ENCODE assay signal across 33 cellular contexts in the genomic region with DNA sequence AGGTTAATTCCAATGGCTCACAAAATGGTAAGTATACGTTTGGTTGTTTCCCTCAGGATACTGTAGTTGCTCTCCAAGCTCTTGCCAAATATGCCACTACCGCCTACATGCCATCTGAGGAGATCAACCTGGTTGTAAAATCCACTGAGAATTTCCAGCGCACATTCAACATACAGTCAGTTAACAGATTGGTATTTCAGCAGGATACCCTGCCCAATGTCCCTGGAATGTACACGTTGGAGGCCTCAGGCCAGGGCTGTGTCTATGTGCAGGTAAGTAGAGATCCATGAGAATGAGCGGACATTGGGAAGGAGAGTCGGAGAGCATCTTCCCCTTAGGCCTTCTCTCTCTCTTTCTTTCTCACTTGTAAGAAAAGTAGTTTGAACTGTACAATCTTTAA. TPM values are rescaled to one million over a fixed set of nuclear protein-coding genes. Genes with fewer than 3 reads are reported as not detected.
"Had no signal": no experiment of that assay in that cellular context is flagged by ENCODE, and none has a peak within 500 bp of the region (broad histone marks: within the 10 kb centered on the region; RNA-seq: fewer than 3 reads in every experiment).

No MANE protein-coding gene starts in this region.

- H3K27ac ChIP-seq: adrenal gland, body of pancreas, brain microvascular endothelial cell, breast epithelium had no signal

- H3K27me3 ChIP-seq: adrenal gland, body of pancreas, brain microvascular endothelial cell, breast epithelium had no signal

- DNase-seq: activated B cell treated with CpG ODN at 0.5 μM for 24 hours; activated CD4-positive, alpha-beta memory T cell treated with anti-CD3 and anti-CD28 coated beads for 36 hours; activated CD4-positive, alpha-beta T cell treated with anti-CD3 and anti-CD28 coated beads for 4 hours; activated CD4-positive, alpha-beta T cell treated with anti-CD3 and anti-CD28 coated beads, Interleukin-2, amount 10 ng/mL, durations not matched to agents 24 days and 14 days; activated CD4-positive, alpha-beta T cell treated with anti-CD3 and anti-CD28 coated beads, Interleukin-2, amount 50 U/mL, for 1 hour; activated CD4-positive, alpha-beta T cell treated with anti-CD3 and anti-CD28 coated beads, Interleukin-2, amount 50 U/mL, for 4 hours; activated CD4-positive, CD25-positive, alpha-beta regulatory T cell treated with anti-CD3 and anti-CD28 coated beads, Interleukin-2, amount 50 U/mL, for 72 hours; activated CD8-positive, alpha-beta memory T cell treated with anti-CD3 and anti-CD28 coated beads, Interleukin-2, amount 50 U/mL, for 4 hours; activated CD8-positive, alpha-beta T cell treated with anti-CD3 and anti-CD28 coated beads for 36 hours; activated effector memory CD4-positive, alpha-beta T cell treated with anti-CD3 and anti-CD28 coated beads, Interleukin-2, amount 50 U/mL, for 16 hours; activated gamma-delta T cell treated with Interleukin-2 at 50 U/mL for 16 hours; activated naive CD4-positive, alpha-beta T cell; activated naive CD4-positive, alpha-beta T cell treated with anti-CD3 and anti-CD28 coated beads for 36 hours; activated naive CD4-positive, alpha-beta T cell treated with anti-CD3 and anti-CD28 coated beads, Interleukin-2, amount 50 U/mL, for 16 hours; activated naive CD8-positive, alpha-beta T cell treated with anti-CD3 and anti-CD28 coated beads for 36 hours; activated T-cell treated with anti-CD3 and anti-CD28 coated beads for 4 hours; activated T-cell treated with anti-CD3 and anti-CD28 coated beads, Interleukin-2, amount 50 U/mL, for 1 hour; activated T-cell treated with anti-CD3 and anti-CD28 coated beads, Interleukin-2, amount 50 U/mL, for 4 hours; activated T-cell treated with anti-CD3 and anti-CD28 coated beads, Interleukin-2, amount 50 U/mL, for 72 hours; adrenal gland; amniotic stem cell; aorta; body of pancreas; brain microvascular endothelial cell; central memory CD4-positive, alpha-beta T cell; T-helper 9 cell had no signal

- H3K4me3 ChIP-seq: adrenal gland, body of pancreas, breast epithelium had no signal

- ATAC-seq: activated CD8-positive, alpha-beta T cell treated with anti-CD3 and anti-CD28 coated beads for 36 hours; activated T-cell treated with anti-CD3 and anti-CD28 coated beads, Interleukin-2, amount 50 U/mL, for 4 hours; activated T-cell treated with anti-CD3 and anti-CD28 coated beads, Interleukin-2, amount 50 U/mL, for 72 hours; activated T-helper 17 cell treated with anti-CD3 and anti-CD28 coated beads, Interleukin-2, amount 50 U/mL, for 72 hours; body of pancreas had no signal

RNA-seq across cellular contexts. Expression of a gene that starts 45.4 kb away (rescaled TPM):
- total RNA-seq: activated B cell treated with CpG ODN at 0.5 μM for 24 hours; activated CD4-positive, alpha-beta memory T cell treated with anti-CD3 and anti-CD28 coated beads for 36 hours; activated CD4-positive, alpha-beta T cell treated with anti-CD3 and anti-CD28 coated beads, Interleukin-2, amount 10 ng/mL, durations not matched to agents 24 days and 14 days; activated CD8-positive, alpha-beta memory T cell treated with anti-CD3 and anti-CD28 coated beads for 36 hours; activated CD8-positive, alpha-beta T cell treated with anti-CD3 and anti-CD28 coated beads for 36 hours; activated naive CD4-positive, alpha-beta T cell treated with anti-CD3 and anti-CD28 coated beads for 36 hours; activated naive CD4-positive, alpha-beta T cell treated with anti-CD3 and anti-CD28 coated beads, Interleukin-2, amount 50 U/mL, for 72 hours; activated naive CD8-positive, alpha-beta T cell treated with anti-CD3 and anti-CD28 coated beads for 36 hours; activated T-cell treated with anti-CD3 and anti-CD28 coated beads, Interleukin-2, amount 50 U/mL, for 4 hours; activated T-cell treated with anti-CD3 and anti-CD28 coated beads, Interleukin-2, amount 50 U/mL, for 72 hours; activated T-helper 1 cell treated with anti-CD3 and anti-CD28 coated beads, Interleukin-12 subunit alpha, Interleukin-12 subunit beta, Interleukin-2, Interleukin-4 antibody, amounts not matched to agents 30 ng/mL and 10 ng/mL and 1 ng/mL, durations not matched to agents 14 hours and 24 hours and 36 hours; activated T-helper 17 cell treated with anti-CD3 and anti-CD28 coated beads, Interleukin-2, amount 50 U/mL, for 72 hours; astrocyte; body of pancreas; cardiac septum had no signal
